ENCODE assay signal across 8 cellular contexts in the genomic region with DNA sequence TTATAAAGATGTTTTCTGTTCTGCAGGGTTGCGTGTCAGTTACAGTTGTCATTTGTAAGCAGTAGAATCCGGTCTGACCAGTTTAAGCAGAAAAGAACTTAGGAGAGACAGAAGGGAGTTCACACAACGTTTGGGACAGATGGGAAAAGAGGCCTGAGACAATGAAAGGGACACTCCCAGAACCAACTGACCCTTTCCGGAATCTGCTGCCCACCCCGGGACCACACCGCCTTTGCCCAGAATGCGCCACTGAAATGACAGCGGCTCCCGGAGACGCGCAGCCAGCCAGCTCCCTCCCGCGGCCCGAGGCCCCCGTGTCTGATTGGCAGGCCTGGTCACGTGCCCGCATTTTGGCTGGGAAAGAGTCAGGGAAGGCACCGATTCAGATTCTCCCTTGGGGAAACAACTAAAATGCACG.
DNase-seq lines count a peak whose midpoint lies in the region; ATAC-seq, FAIRE-seq and TF ChIP-seq lines count a peak whose summit lies in the region.

No MANE protein-coding gene starts in this region.

- peak overlapping the region; percentile 40 for H3K27ac ChIP-seq in ectodermal cell (ENCODE audit: insufficient read depth, low read depth, low read length, poor library complexity, severe bottlenecking)
- peak overlapping the region; percentile 42 for H3K27ac ChIP-seq in lower lobe of right lung

- intact Hi-C loops in lower lobe of right lung (cut with DNase I) = no loop called here

- no peaks in the 10 kb centered on the region for H3K4me1 ChIP-seq in ectodermal cell (ENCODE audit: control insufficient read depth, insufficient read depth, low read length)
- H3K4me1 ChIP-seq in lower lobe of right lung = peaks cover 4% of the 10 kb centered on the region

- FAIRE-seq in D721Med (lab: Jason Lieb, UNC) = peak; percentile 78

- peak overlapping the region; percentile 70 for H3K4me3 Mint-ChIP-seq in activated CD4-positive, alpha-beta memory T cell treated with anti-CD3 and anti-CD28 coated beads, Interleukin-2, amount 10 ng/mL, durations not matched to agents 7 days and 5 days

- peaks cover 28% of the 10 kb centered on the region for H3K27me3 Mint-ChIP-seq in activated CD4-positive, alpha-beta memory T cell treated with anti-CD3 and anti-CD28 coated beads, Interleukin-2, amount 10 ng/mL, durations not matched to agents 7 days and 5 days

- H3K27me3 ChIP-seq in ectodermal cell (ENCODE audit: control insufficient read depth, insufficient read depth, low read length, poor library complexity, severe bottlenecking) = no peaks in the 10 kb centered on the region
- H3K27me3 ChIP-seq in lower lobe of right lung (ENCODE audit: low read depth) = no peaks in the 10 kb centered on the region

- H3K36me3 ChIP-seq in ectodermal cell (ENCODE audit: control insufficient read depth, insufficient read depth, low read length) = no peaks in the 10 kb centered on the region
- no peaks in the 10 kb centered on the region for H3K36me3 ChIP-seq in lower lobe of right lung

- DNase-seq in D721Med (ENCODE audit: insufficient read length, low spot score) (peak; percentile 57), HFF-Myc (ENCODE audit: extremely low read depth, low read depth) (no peak), NCI-H345 (lab: John Stamatoyannopoulos, UW) (peak; percentile 88), lower lobe of right lung (peak; percentile 86), NOMO-1 treated with DMSO at 0.1 percent for 48 hours (lab: John Stamatoyannopoulos, UW; ENCODE audit: unreplicated experiment) (no peak)
- peak; percentile 57 for DNase-seq in activated CD4-positive, alpha-beta memory T cell treated with anti-CD3 and anti-CD28 coated beads, Interleukin-2, amount 10 ng/mL, durations not matched to agents 7 days and 5 days
- peak in 2 of 3 donors; percentile 9 to 46 for DNase-seq in stimulated activated CD4-positive, alpha-beta T cell treated with anti-CD3 and anti-CD28 coated beads, TNF-alpha, amount 100 ng/mL, for 1 hour (ENCODE audit: low read depth in 3 of 3, low spot score in 1 of 3)

- peaks cover 7% of the 10 kb centered on the region for H3K9me3 Mint-ChIP-seq in activated CD4-positive, alpha-beta memory T cell treated with anti-CD3 and anti-CD28 coated beads, Interleukin-2, amount 10 ng/mL, durations not matched to agents 7 days and 5 days

- no peak overlapping the region for H3K27ac Mint-ChIP-seq in activated CD4-positive, alpha-beta memory T cell treated with anti-CD3 and anti-CD28 coated beads, Interleukin-2, amount 10 ng/mL, durations not matched to agents 7 days and 5 days

- H3K9me3 ChIP-seq in ectodermal cell (ENCODE audit: control insufficient read depth, low read length) (no peaks in the 10 kb centered on the region), lower lobe of right lung (no peaks in the 10 kb centered on the region)

- CTCF ChIA-PET in activated CD4-positive, alpha-beta memory T cell treated with anti-CD3 and anti-CD28 coated beads, Interleukin-2, amount 10 ng/mL, durations not matched to agents 7 days and 5 days (lab: Charles Lee) = interaction anchor here (0.7 kb wide), 1 partner anchor 35 kb away, joined by 3 read pairs; no protein-coding TSS in a partner anchor

- H3K4me1 Mint-ChIP-seq in activated CD4-positive, alpha-beta memory T cell treated with anti-CD3 and anti-CD28 coated beads, Interleukin-2, amount 10 ng/mL, durations not matched to agents 7 days and 5 days = peaks cover 18% of the 10 kb centered on the region

- peak; percentile 94 to 99 for ATAC-seq in lower lobe of right lung

- peaks cover 3% of the 10 kb centered on the region for H3K36me3 Mint-ChIP-seq in activated CD4-positive, alpha-beta memory T cell treated with anti-CD3 and anti-CD28 coated beads, Interleukin-2, amount 10 ng/mL, durations not matched to agents 7 days and 5 days (ENCODE audit: low read depth)

- POLR2A ChIA-PET in activated CD4-positive, alpha-beta memory T cell treated with anti-CD3 and anti-CD28 coated beads, Interleukin-2, amount 10 ng/mL, durations not matched to agents 7 days and 5 days (lab: Charles Lee) = no interaction called here

- H3K4me3 ChIP-seq in HFF-Myc (replicated peaks; ENCODE audit: low read depth, low read length) (peak overlapping the region; percentile 32), ectodermal cell (ENCODE audit: insufficient read depth, low read depth, low read length) (peak overlapping the region; percentile 20), lower lobe of right lung (peak overlapping the region; percentile 49)

- WGBS in ectodermal cell, 2 experiments = 6 to 11% methylated on average over 19 of the region's 19 CpGs

- TF ChIP-seq CTCF in D721Med (IDR thresholded peaks at IDR 0.05; ENCODE audit: insufficient read depth, missing control alignments) (no peak), HFF-Myc (IDR thresholded peaks at IDR 0.05; ENCODE audit: low read depth, low read length, missing control alignments) (no peak), lower lobe of right lung (IDR thresholded peaks at IDR 0.05) (no peak)

Comparison
In these comparisons a context has a peak if more than half of its experiments do, and no peak if none do; other contexts are left out.
1. DNase-seq: peak in D721Med (single experiment), NCI-H345 (single experiment), activated CD4-positive, alpha-beta memory T cell treated with anti-CD3 and anti-CD28 coated beads, Interleukin-2, amount 10 ng/mL, durations not matched to agents 7 days and 5 days (single experiment), lower lobe of right lung (single experiment) and stimulated activated CD4-positive, alpha-beta T cell treated with anti-CD3 and anti-CD28 coated beads, TNF-alpha, amount 100 ng/mL, for 1 hour (2 of 3); none in HFF-Myc (single experiment) and NOMO-1 treated with DMSO at 0.1 percent for 48 hours (single experiment).
2. Peak in every context shown above with its lines, with median percentiles within 50 percentile points of each other: H3K4me3 ChIP-seq.